Comparison of ENCODE assay signal across 1 cellular context in genomic region chr1:147077081-147077480, GRCh38.
TF ChIP-seq lines count a peak whose summit lies in the region.

No MANE protein-coding gene starts in this region.

TF ChIP-seq in H1, 55 proteins besides CTCF, POLR2A, EP300 and RAD21 (continued from another document):
- TF ChIP-seq KDM4A (IDR thresholded peaks at IDR 0.05; ENCODE audit: low read depth, low read length, severe bottlenecking): peak; percentile 21
- TF ChIP-seq MAFK (IDR thresholded peaks at IDR 0.05; ENCODE audit: low read depth, low read length): no peak
- no peak for TF ChIP-seq SP2 (IDR thresholded peaks at IDR 0.05; ENCODE audit: low read length)
- TF ChIP-seq TEAD4 (IDR thresholded peaks at IDR 0.05; ENCODE audit: low read depth, low read length): no peak
- TF ChIP-seq GABPA (IDR thresholded peaks at IDR 0.05; ENCODE audit: borderline replicate concordance, insufficient read depth, low read length): no peak
- no peak for TF ChIP-seq TAF7 (optimal IDR thresholded peaks at IDR 0.05; ENCODE audit: borderline replicate concordance, low read depth, low read length)
- TF ChIP-seq TAF1 (IDR thresholded peaks at IDR 0.05; ENCODE audit: low read depth, low read length): no peak
- no peak for TF ChIP-seq KDM5A (IDR thresholded peaks at IDR 0.05; ENCODE audit: low read length)
